18 cellular contexts compared by ENCODE assay signal in genomic region chr2:19614066-19614465, GRCh38.
"Had no signal": no experiment of that assay in that cellular context is flagged by ENCODE, and none has a peak within 500 bp of the region (broad histone marks: within the 10 kb centered on the region; RNA-seq: fewer than 3 reads in every experiment).

No MANE protein-coding gene starts in this region.

- H3K36me3 ChIP-seq: cardiac muscle cell, esophagus muscularis mucosa, gastrocnemius medialis, neural progenitor cell, pancreas, vagina had no signal

- H3K27me3 Mint-ChIP-seq: activated naive CD8-positive, alpha-beta T cell treated with anti-CD3 and anti-CD28 coated beads, Interleukin-2, amount 10 ng/mL, durations not matched to agents 7 days and 5 days had no signal

- H3K36me3 Mint-ChIP-seq: activated naive CD8-positive, alpha-beta T cell treated with anti-CD3 and anti-CD28 coated beads, Interleukin-2, amount 10 ng/mL, durations not matched to agents 7 days and 5 days; neural progenitor cell had no signal

- H3K27ac ChIP-seq: cardiac muscle cell, esophagus muscularis mucosa, gastrocnemius medialis, hepatocyte, neural progenitor cell, pancreas, vagina, VCaP had no signal

- H3K4me1 ChIP-seq: esophagus muscularis mucosa, gastrocnemius medialis, neural progenitor cell, pancreas, vagina had no signal

- H3K4me1 Mint-ChIP-seq: activated CD4-positive, alpha-beta T cell treated with anti-CD3 and anti-CD28 coated beads for 36 hours; activated naive CD8-positive, alpha-beta T cell treated with anti-CD3 and anti-CD28 coated beads, Interleukin-2, amount 10 ng/mL, durations not matched to agents 7 days and 5 days; neural progenitor cell; stimulated activated naive CD8-positive, alpha-beta T cell treated with anti-CD3 and anti-CD28 coated beads, Interleukin-15, amount 100 ng/mL, for 72 hours had no signal

- H3K4me3 ChIP-seq: cardiac muscle cell, esophagus muscularis mucosa, gastrocnemius medialis, hepatocyte, neural progenitor cell, pancreas, vagina had no signal

- H2AFZ ChIP-seq: hepatocyte, neural progenitor cell had no signal

- FAIRE-seq: kidney, pancreas had no signal

- H3K4me3 Mint-ChIP-seq: activated CD4-positive, alpha-beta T cell treated with anti-CD3 and anti-CD28 coated beads for 36 hours; activated CD8-positive, alpha-beta T cell treated with anti-CD3 and anti-CD28 coated beads for 36 hours; activated naive CD8-positive, alpha-beta T cell treated with anti-CD3 and anti-CD28 coated beads, Interleukin-2, amount 10 ng/mL, durations not matched to agents 7 days and 5 days; neural progenitor cell; stimulated activated naive CD8-positive, alpha-beta T cell treated with anti-CD3 and anti-CD28 coated beads, Interleukin-15, amount 100 ng/mL, for 72 hours had no signal

- H3K9ac ChIP-seq: neural progenitor cell had no signal

- H3K79me2 ChIP-seq: hepatocyte had no signal

- H3K27ac Mint-ChIP-seq: activated CD4-positive, alpha-beta T cell treated with anti-CD3 and anti-CD28 coated beads for 36 hours; activated CD8-positive, alpha-beta T cell treated with anti-CD3 and anti-CD28 coated beads for 36 hours; activated naive CD8-positive, alpha-beta T cell treated with anti-CD3 and anti-CD28 coated beads, Interleukin-2, amount 10 ng/mL, durations not matched to agents 7 days and 5 days; neural progenitor cell; stimulated activated naive CD8-positive, alpha-beta T cell treated with anti-CD3 and anti-CD28 coated beads, Interleukin-15, amount 100 ng/mL, for 72 hours had no signal

- H3K9me3 ChIP-seq: gastrocnemius medialis, pancreas had no signal

- DNase-seq: activated CD4-positive, alpha-beta T cell treated with anti-CD3 and anti-CD28 coated beads for 36 hours; activated CD8-positive, alpha-beta memory T cell treated with anti-CD3 and anti-CD28 coated beads, Interleukin-2, amount 50 U/mL, for 4 hours; activated CD8-positive, alpha-beta T cell treated with anti-CD3 and anti-CD28 coated beads for 36 hours; activated naive CD8-positive, alpha-beta T cell treated with anti-CD3 and anti-CD28 coated beads, Interleukin-2, amount 10 ng/mL, durations not matched to agents 7 days and 5 days; aorta; gastrocnemius medialis; kidney; left ventricle myocardium superior; pancreas; stimulated activated CD4-positive, alpha-beta T cell treated with anti-CD3 and anti-CD28 coated beads, Interleukin-15, amount 100 ng/mL, for 24 hours; stimulated activated CD4-positive, alpha-beta T cell treated with anti-CD3 and anti-CD28 coated beads, Interleukin-4, amount 100 ng/mL, for 24 hours; stimulated activated naive CD8-positive, alpha-beta T cell treated with anti-CD3 and anti-CD28 coated beads, Interleukin-15, amount 100 ng/mL, for 72 hours had no signal

- H3K27me3 ChIP-seq: cardiac muscle cell, esophagus muscularis mucosa, gastrocnemius medialis, hepatocyte, neural progenitor cell, pancreas, vagina had no signal

- H3K4me2 ChIP-seq: hepatocyte, neural progenitor cell had no signal
